Comparison of ENCODE assay signal across 1 cellular context in the genomic region with DNA sequence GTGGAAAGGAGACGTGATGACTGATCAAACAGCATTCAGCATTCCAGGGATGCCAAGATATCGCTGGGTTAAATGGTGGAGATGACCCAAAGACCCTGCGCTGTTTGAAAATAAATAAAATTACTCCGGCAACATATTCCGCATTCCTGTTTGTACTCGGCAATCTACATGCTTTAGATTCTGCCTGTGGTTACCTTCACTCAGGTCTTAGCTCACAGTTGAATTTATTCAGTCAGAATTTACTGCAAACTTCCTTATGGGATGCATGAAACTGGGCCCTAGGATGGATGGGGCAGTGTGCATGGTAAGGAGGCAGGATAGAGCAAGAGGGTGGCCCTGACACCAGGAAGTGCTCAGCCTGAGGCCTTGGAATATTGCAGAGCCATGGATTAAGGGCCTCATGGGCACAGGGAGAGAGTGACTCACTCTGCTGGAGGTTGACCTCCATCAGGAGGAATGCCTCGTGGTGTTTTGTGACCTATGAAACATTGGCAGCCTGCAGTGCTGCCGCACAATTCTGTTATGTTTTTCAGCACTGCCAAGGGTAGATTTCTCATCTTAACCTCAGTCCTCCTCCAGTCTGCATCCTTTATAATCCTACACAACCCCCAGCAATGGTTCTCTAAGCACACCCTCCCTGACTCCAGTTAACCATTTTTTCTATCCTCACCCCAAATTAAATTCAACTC.
A peak's percentile ranks its signal among the peaks of the same experiment; 100 is the strongest.
TF ChIP-seq lines count a peak whose summit lies in the region.

No MANE protein-coding gene starts in this region.

TF ChIP-seq in HepG2, 621 proteins besides CTCF, POLR2A, EP300 and RAD21 (continued from another document and continues in another):
- TF ChIP-seq, protein P1, sequence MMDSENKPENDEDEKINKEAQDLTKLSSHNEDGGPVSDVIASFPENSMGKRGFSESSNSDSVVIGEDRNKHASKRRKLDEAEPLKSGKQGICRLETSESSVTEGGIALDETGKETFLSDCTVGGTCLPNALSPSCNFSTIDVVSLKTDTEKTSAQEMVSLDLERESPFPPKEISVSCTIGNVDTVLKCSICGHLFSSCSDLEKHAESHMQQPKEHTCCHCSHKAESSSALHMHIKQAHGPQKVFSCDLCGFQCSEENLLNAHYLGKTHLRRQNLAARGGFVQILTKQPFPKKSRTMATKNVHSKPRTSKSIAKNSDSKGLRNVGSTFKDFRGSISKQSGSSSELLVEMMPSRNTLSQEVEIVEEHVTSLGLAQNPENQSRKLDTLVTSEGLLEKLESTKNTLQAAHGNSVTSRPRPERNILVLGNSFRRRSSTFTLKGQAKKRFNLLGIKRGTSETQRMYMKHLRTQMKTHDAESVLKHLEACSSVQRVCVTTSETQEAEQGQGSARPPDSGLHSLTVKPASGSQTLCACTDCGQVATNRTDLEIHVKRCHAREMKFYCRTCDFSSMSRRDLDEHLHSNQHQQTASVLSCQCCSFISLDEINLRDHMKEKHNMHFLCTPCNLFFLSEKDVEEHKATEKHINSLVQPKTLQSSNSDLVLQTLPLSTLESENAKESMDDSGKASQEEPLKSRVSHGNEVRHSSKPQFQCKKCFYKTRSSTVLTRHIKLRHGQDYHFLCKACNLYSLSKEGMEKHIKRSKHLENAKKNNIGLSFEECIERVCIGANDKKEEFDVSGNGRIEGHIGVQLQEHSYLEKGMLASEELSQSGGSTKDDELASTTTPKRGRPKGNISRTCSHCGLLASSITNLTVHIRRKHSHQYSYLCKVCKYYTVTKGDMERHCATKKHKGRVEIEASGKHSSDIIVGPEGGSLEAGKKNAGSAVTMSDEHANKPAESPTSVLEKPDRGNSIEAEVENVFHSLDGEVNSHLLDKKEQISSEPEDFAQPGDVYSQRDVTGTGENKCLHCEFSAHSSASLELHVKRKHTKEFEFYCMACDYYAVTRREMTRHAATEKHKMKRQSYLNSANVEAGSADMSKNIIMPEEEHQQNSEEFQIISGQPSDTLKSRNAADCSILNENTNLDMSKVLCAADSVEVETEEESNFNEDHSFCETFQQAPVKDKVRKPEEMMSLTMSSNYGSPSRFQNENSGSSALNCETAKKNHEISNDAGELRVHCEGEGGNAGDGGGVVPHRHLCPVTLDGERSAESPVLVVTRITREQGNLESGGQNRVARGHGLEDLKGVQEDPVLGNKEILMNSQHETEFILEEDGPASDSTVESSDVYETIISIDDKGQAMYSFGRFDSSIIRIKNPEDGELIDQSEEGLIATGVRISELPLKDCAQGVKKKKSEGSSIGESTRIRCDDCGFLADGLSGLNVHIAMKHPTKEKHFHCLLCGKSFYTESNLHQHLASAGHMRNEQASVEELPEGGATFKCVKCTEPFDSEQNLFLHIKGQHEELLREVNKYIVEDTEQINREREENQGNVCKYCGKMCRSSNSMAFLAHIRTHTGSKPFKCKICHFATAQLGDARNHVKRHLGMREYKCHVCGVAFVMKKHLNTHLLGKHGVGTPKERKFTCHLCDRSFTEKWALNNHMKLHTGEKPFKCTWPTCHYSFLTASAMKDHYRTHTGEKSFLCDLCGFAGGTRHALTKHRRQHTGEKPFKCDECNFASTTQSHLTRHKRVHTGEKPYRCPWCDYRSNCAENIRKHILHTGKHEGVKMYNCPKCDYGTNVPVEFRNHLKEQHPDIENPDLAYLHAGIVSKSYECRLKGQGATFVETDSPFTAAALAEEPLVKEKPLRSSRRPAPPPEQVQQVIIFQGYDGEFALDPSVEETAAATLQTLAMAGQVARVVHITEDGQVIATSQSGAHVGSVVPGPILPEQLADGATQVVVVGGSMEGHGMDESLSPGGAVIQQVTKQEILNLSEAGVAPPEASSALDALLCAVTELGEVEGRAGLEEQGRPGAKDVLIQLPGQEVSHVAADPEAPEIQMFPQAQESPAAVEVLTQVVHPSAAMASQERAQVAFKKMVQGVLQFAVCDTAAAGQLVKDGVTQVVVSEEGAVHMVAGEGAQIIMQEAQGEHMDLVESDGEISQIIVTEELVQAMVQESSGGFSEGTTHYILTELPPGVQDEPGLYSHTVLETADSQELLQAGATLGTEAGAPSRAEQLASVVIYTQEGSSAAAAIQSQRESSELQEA (CRISPR knock-in tag; IDR thresholded peaks at IDR 0.05; ENCODE audit: not compliant biosample characterization) = no peak
- TF ChIP-seq TARDBP (CRISPR knock-in tag; IDR thresholded peaks at IDR 0.05) (peak; percentile 54; the same call in 1 of the 2 replicates), SP4 (CRISPR knock-in tag; IDR thresholded peaks at IDR 0.05) (no peak), SSRP1 (CRISPR knock-in tag; IDR thresholded peaks at IDR 0.05) (no peak; the same call in 1 of the 2 replicates), REXO4 (CRISPR knock-in tag; IDR thresholded peaks at IDR 0.05; ENCODE audit: borderline replicate concordance) (no peak), NFE2 (CRISPR knock-in tag; IDR thresholded peaks at IDR 0.05) (no peak), ZMYM4 (CRISPR knock-in tag; IDR thresholded peaks at IDR 0.05) (peak; percentile 90), GZF1 (CRISPR knock-in tag; IDR thresholded peaks at IDR 0.05) (no peak), FOXA3 (CRISPR knock-in tag; IDR thresholded peaks at IDR 0.05) (peak; percentile 77), PRPF4 (IDR thresholded peaks at IDR 0.05; ENCODE audit: low read depth, low read length, poor library complexity, severe bottlenecking) (no peak), MEF2D (CRISPR knock-in tag; IDR thresholded peaks at IDR 0.05) (peak; percentile 46; the same call in 1 of the 2 replicates), ZNF101 (CRISPR knock-in tag; IDR thresholded peaks at IDR 0.05; ENCODE audit: borderline replicate concordance, low read depth) (no peak), ZNF556 (CRISPR knock-in tag; IDR thresholded peaks at IDR 0.05; ENCODE audit: borderline replicate concordance) (no peak), KLF15 (CRISPR knock-in tag; IDR thresholded peaks at IDR 0.05; ENCODE audit: borderline replicate concordance) (no peak), ZFAT (CRISPR knock-in tag; conservative IDR thresholded peaks at IDR 0.05) (no peak), ZNF33B (CRISPR knock-in tag; IDR thresholded peaks at IDR 0.05) (no peak), IRF9 (CRISPR knock-in tag; IDR thresholded peaks at IDR 0.05; ENCODE audit: borderline replicate concordance) (peak; percentile 50; the same call in 1 of the 2 replicates), E2F1 (CRISPR knock-in tag; IDR thresholded peaks at IDR 0.05) (no peak), ZBTB42 (CRISPR knock-in tag; IDR thresholded peaks at IDR 0.05) (no peak), HHEX (CRISPR knock-in tag; IDR thresholded peaks at IDR 0.05) (no peak), ZNF431 (CRISPR knock-in tag; IDR thresholded peaks at IDR 0.05; ENCODE audit: borderline replicate concordance, low read depth) (peak; percentile 81; the same call in 1 of the 2 replicates), TFDP2 (CRISPR knock-in tag; IDR thresholded peaks at IDR 0.05) (peak; percentile 35; the same call in 1 of the 2 replicates), PHF21A (CRISPR knock-in tag; IDR thresholded peaks at IDR 0.05) (peak; percentile 43; the same call in 1 of the 2 replicates), ZNF576 (CRISPR knock-in tag; IDR thresholded peaks at IDR 0.05) (no peak), PAX8 (CRISPR knock-in tag; IDR thresholded peaks at IDR 0.05; ENCODE audit: borderline replicate concordance) (no peak), MIER3 (CRISPR knock-in tag; IDR thresholded peaks at IDR 0.05; ENCODE audit: borderline replicate concordance) (peak; percentile 90), KDM5B (CRISPR knock-in tag; IDR thresholded peaks at IDR 0.05; ENCODE audit: borderline replicate concordance) (0 out of 2 replicates have a peak, but pooled peaks have one; percentile 79), ZFY (CRISPR knock-in tag; IDR thresholded peaks at IDR 0.05) (peak; percentile 92), DNMT1 (CRISPR knock-in tag; IDR thresholded peaks at IDR 0.05) (no peak), ONECUT2 (CRISPR knock-in tag; IDR thresholded peaks at IDR 0.05) (no peak), NPAS2 (CRISPR knock-in tag; IDR thresholded peaks at IDR 0.05; ENCODE audit: borderline replicate concordance) (no peak)
- TF ChIP-seq, protein P2, sequence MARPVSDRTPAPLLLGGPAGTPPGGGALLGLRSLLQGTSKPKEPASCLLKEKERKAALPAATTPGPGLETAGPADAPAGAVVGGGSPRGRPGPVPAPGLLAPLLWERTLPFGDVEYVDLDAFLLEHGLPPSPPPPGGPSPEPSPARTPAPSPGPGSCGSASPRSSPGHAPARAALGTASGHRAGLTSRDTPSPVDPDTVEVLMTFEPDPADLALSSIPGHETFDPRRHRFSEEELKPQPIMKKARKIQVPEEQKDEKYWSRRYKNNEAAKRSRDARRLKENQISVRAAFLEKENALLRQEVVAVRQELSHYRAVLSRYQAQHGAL (CRISPR knock-in tag; IDR thresholded peaks at IDR 0.05; ENCODE audit: not compliant biosample characterization) = no peak
- TF ChIP-seq, protein P3, sequence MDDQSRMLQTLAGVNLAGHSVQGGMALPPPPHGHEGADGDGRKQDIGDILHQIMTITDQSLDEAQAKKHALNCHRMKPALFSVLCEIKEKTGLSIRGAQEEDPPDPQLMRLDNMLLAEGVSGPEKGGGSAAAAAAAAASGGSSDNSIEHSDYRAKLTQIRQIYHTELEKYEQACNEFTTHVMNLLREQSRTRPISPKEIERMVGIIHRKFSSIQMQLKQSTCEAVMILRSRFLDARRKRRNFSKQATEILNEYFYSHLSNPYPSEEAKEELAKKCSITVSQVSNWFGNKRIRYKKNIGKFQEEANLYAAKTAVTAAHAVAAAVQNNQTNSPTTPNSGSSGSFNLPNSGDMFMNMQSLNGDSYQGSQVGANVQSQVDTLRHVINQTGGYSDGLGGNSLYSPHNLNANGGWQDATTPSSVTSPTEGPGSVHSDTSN (CRISPR knock-in tag; IDR thresholded peaks at IDR 0.05; ENCODE audit: borderline replicate concordance) = no peak
- TF ChIP-seq, protein P4, sequence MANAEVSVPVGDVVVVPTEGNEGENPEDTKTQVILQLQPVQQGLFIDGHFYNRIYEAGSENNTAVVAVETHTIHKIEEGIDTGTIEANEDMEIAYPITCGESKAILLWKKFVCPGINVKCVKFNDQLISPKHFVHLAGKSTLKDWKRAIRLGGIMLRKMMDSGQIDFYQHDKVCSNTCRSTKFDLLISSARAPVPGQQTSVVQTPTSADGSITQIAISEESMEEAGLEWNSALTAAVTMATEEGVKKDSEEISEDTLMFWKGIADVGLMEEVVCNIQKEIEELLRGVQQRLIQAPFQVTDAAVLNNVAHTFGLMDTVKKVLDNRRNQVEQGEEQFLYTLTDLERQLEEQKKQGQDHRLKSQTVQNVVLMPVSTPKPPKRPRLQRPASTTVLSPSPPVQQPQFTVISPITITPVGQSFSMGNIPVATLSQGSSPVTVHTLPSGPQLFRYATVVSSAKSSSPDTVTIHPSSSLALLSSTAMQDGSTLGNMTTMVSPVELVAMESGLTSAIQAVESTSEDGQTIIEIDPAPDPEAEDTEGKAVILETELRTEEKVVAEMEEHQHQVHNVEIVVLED (CRISPR knock-in tag; IDR thresholded peaks at IDR 0.05; ENCODE audit: borderline replicate concordance) = no peak
- TF ChIP-seq, protein P5, sequence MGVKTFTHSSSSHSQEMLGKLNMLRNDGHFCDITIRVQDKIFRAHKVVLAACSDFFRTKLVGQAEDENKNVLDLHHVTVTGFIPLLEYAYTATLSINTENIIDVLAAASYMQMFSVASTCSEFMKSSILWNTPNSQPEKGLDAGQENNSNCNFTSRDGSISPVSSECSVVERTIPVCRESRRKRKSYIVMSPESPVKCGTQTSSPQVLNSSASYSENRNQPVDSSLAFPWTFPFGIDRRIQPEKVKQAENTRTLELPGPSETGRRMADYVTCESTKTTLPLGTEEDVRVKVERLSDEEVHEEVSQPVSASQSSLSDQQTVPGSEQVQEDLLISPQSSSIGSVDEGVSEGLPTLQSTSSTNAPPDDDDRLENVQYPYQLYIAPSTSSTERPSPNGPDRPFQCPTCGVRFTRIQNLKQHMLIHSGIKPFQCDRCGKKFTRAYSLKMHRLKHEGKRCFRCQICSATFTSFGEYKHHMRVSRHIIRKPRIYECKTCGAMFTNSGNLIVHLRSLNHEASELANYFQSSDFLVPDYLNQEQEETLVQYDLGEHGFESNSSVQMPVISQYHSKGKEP (CRISPR knock-in tag; IDR thresholded peaks at IDR 0.05) = no peak; the same call in 1 of the 2 replicates
- TF ChIP-seq, protein P6, sequence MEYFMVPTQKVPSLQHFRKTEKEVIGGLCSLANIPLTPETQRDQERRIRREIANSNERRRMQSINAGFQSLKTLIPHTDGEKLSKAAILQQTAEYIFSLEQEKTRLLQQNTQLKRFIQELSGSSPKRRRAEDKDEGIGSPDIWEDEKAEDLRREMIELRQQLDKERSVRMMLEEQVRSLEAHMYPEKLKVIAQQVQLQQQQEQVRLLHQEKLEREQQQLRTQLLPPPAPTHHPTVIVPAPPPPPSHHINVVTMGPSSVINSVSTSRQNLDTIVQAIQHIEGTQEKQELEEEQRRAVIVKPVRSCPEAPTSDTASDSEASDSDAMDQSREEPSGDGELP (IDR thresholded peaks at IDR 0.05; ENCODE audit: borderline replicate concordance, low read depth) = no peak
- TF ChIP-seq, protein P7, sequence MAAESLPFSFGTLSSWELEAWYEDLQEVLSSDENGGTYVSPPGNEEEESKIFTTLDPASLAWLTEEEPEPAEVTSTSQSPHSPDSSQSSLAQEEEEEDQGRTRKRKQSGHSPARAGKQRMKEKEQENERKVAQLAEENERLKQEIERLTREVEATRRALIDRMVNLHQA (CRISPR knock-in tag; IDR thresholded peaks at IDR 0.05) = no peak
